12 cellular contexts compared by ENCODE assay signal in genomic region chr17:79952265-79952877, GRCh38.
A peak's percentile ranks its signal among the peaks of the same experiment; 100 is the strongest.
DNase-seq lines count a peak whose midpoint lies in the region; TF ChIP-seq lines count a peak whose summit lies in the region.
"Had no signal": no experiment of that assay in that cellular context is flagged by ENCODE, and none has a peak within 500 bp of the region (broad histone marks: within the 10 kb centered on the region; RNA-seq: fewer than 3 reads in every experiment).

No MANE protein-coding gene starts in this region.

- TF ChIP-seq CTCF in left ventricle myocardium inferior (IDR thresholded peaks at IDR 0.05; ENCODE audit: borderline replicate concordance), result no peak
- TF ChIP-seq CTCF in GM10266 (IDR thresholded peaks at IDR 0.05; ENCODE audit: control insufficient read depth, insufficient read depth, low read depth, missing control alignments), result no peak

- H3K9me3 ChIP-seq in left ventricle myocardium inferior (replicated peaks), result no peaks in the 10 kb centered on the region
- H3K9me3 ChIP-seq in trophoblast cell (ENCODE audit: insufficient read depth, low read depth, low read length), result no peaks in the 10 kb centered on the region

- H3K79me1 ChIP-seq in trophoblast cell (ENCODE audit: low read length), result peaks cover 9% of the 10 kb centered on the region

- no peak overlapping the region for H3K4me3 ChIP-seq in ACC112 (ENCODE audit: low read depth, low read length)
- peak overlapping the region; percentile 46 for H3K4me3 ChIP-seq in left ventricle myocardium inferior
- no peak overlapping the region for H3K4me3 ChIP-seq in trophoblast cell (ENCODE audit: low read depth, low read length)
- H3K4me3 ChIP-seq: skin epidermis had no signal

- no peak overlapping the region for H4K8ac ChIP-seq in trophoblast cell (ENCODE audit: low read depth, low read length)

- H2BK5ac ChIP-seq in trophoblast cell (ENCODE audit: low read depth, low read length, poor library complexity), result no peak overlapping the region

- H3K27ac ChIP-seq in ACC112 (ENCODE audit: low read depth, low read length) (peak overlapping the region; percentile 46; the same call in 1 of the 2 replicates), left ventricle myocardium inferior (replicated peaks) (peak overlapping the region; percentile 65), trophoblast cell (ENCODE audit: low read depth, low read length) (peak overlapping the region; percentile 56)

- peak overlapping the region; percentile 3 for H3K14ac ChIP-seq in trophoblast cell (ENCODE audit: low read length)

- H3K79me2 ChIP-seq in ACC112 (ENCODE audit: control insufficient read depth, insufficient read depth, low read length, unreplicated experiment), result no peaks in the 10 kb centered on the region
- H3K79me2 ChIP-seq in trophoblast cell (ENCODE audit: control insufficient read depth, insufficient read depth, low read length, poor library complexity), result no peaks in the 10 kb centered on the region

- peak overlapping the region; percentile 52 for H2AK5ac ChIP-seq in trophoblast cell (ENCODE audit: low read length)

- DNase-seq in NCI-H526 treated with DMSO at 0.1 percent for 48 hours (lab: John Stamatoyannopoulos, UW) (peak; percentile 54), left ventricle myocardium inferior (peak; percentile 11), trophoblast cell (no peak), GM10266 (ENCODE audit: extremely low spot score) (no peak), T-helper 1 cell (no peak), iPS-NIHi7 (ENCODE audit: extremely low spot score) (no peak), NCI-H1048 (lab: John Stamatoyannopoulos, UW) (no peak)
- DNase-seq: DND-41, NCI-H1092 treated with DMSO at 0.1 percent for 48 hours, NCI-H524 treated with DMSO at 0.1 percent for 48 hours had no signal

- H4K91ac ChIP-seq in trophoblast cell (ENCODE audit: low read depth, low read length), result no peak overlapping the region

- intact Hi-C loops in left ventricle myocardium inferior (cut with micrococcal nuclease), result no loop called here

- no peak overlapping the region for H3K23ac ChIP-seq in trophoblast cell (ENCODE audit: low read length)

- no peak overlapping the region for H2AFZ ChIP-seq in ACC112 (ENCODE audit: low read length, unreplicated experiment)
- H2AFZ ChIP-seq in trophoblast cell (ENCODE audit: insufficient read depth, low read length, poor library complexity), result no peak overlapping the region

- no CpG with 5 or more reads among the region's 36 CpGs for WGBS in trophoblast cell (ENCODE audit: extremely low coverage, insufficient coverage, insufficient read length)

- no peak overlapping the region for H2BK12ac ChIP-seq in trophoblast cell (ENCODE audit: low read length)

- no peak overlapping the region for H2BK120ac ChIP-seq in trophoblast cell (ENCODE audit: insufficient read depth, low read length, poor library complexity)

- H3K27me3 ChIP-seq in ACC112 (ENCODE audit: insufficient read depth, low read length) (no peaks in the 10 kb centered on the region), left ventricle myocardium inferior (ENCODE audit: low read depth) (no peaks in the 10 kb centered on the region), trophoblast cell (ENCODE audit: insufficient read depth, low read length) (no peaks in the 10 kb centered on the region)

- H3K4me1 ChIP-seq in ACC112 (ENCODE audit: control insufficient read depth, insufficient read depth, low read length, unreplicated experiment) (peaks cover 18% of the 10 kb centered on the region), left ventricle myocardium inferior (peaks cover 23% of the 10 kb centered on the region), trophoblast cell (ENCODE audit: control insufficient read depth in 1 of 2, insufficient read depth in 2 of 2, low read length in 2 of 2) (peaks cover 28 to 33% of the 10 kb centered on the region in 2 experiments)

- H4K12ac ChIP-seq in trophoblast cell (ENCODE audit: low read depth, low read length), result no peak overlapping the region

- H3K36me3 ChIP-seq in ACC112 (ENCODE audit: insufficient read depth, low read length) (peaks cover 19% of the 10 kb centered on the region), left ventricle myocardium inferior (peaks cover 23% of the 10 kb centered on the region), trophoblast cell (ENCODE audit: control insufficient read depth in 1 of 2, insufficient read depth in 2 of 2, low read length in 2 of 2) (peaks cover 13 to 15% of the 10 kb centered on the region in 2 experiments)

- H3K9ac ChIP-seq in trophoblast cell (ENCODE audit: low read length), result no peak overlapping the region

- peak overlapping the region; percentile 7 for H3K18ac ChIP-seq in trophoblast cell (ENCODE audit: low read length)

- H3K4ac ChIP-seq in trophoblast cell (ENCODE audit: low read depth, low read length), result no peak overlapping the region

- H3K4me2 ChIP-seq in trophoblast cell (ENCODE audit: low read length), result no peak overlapping the region

Comparison
In these comparisons a context has a peak if more than half of its experiments do, and no peak if none do; other contexts are left out.
1. DNase-seq: peak in NCI-H526 treated with DMSO at 0.1 percent for 48 hours (single experiment) and left ventricle myocardium inferior (single experiment); none in trophoblast cell (0 of 2), GM10266 (single experiment), T-helper 1 cell (0 of 5), iPS-NIHi7 (single experiment) and NCI-H1048 (single experiment).
2. Peak in every context shown above with its lines, with median percentiles within 50 percentile points of each other: H3K27ac ChIP-seq.